ENCODE assay signal across 8 cellular contexts in genomic region chr3:43684944-43685343, GRCh38.
"Had no signal": no experiment of that assay in that cellular context is flagged by ENCODE, and none has a peak within 500 bp of the region (broad histone marks: within the 10 kb centered on the region; RNA-seq: fewer than 3 reads in every experiment).

No MANE protein-coding gene starts in this region.

- ATAC-seq: GM12878 had no signal

- DNase-seq: GDM1, GF-D8 had no signal

- H3K4me3 ChIP-seq: GM12878 had no signal

- FAIRE-seq: G401.6, GM12878, GM12891, GM12892, GM18507, GM19239 had no signal
